Comparison of ENCODE assay signal across 26 cellular contexts in the genomic region with DNA sequence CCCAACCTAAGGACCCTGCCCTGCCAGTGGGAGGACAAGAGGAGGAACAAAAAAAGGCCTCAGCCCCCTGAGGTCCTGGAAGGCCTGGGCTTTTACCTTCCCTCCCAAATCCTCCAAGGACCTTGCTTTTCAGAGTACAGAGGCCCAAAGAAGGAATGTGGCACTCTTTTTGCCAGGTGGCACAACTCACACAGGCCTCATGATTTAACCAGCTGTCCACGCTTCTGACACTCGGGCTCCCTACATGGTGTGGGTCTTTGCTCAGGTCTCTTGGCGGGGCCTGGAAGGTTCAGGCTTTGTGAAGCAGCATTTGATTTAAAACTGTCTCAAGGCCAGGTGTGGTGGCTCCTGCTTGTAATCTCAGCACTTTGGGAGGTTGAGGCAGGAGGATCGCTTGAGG.
"Had no signal": no experiment of that assay in that cellular context is flagged by ENCODE, and none has a peak within 500 bp of the region (broad histone marks: within the 10 kb centered on the region; RNA-seq: fewer than 3 reads in every experiment).

No MANE protein-coding gene starts in this region.

- H3K27ac ChIP-seq: ovary, tibial artery, upper lobe of right lung had no signal

- H3K4me1 Mint-ChIP-seq: activated CD4-positive, alpha-beta memory T cell treated with anti-CD3 and anti-CD28 coated beads, Interleukin-2, amount 10 ng/mL, durations not matched to agents 7 days and 5 days; activated CD4-positive, alpha-beta T cell treated with anti-CD3 and anti-CD28 coated beads, Interleukin-2, amount 10 ng/mL, durations not matched to agents 7 days and 5 days; endodermal cell; mesothelial cell of epicardium had no signal

- ATAC-seq: left ventricle myocardium superior, T-helper 17 cell, upper lobe of right lung had no signal

- DNase-seq: activated CD4-positive, alpha-beta memory T cell treated with anti-CD3 and anti-CD28 coated beads, Interleukin-2, amount 10 ng/mL, durations not matched to agents 7 days and 5 days; activated CD4-positive, alpha-beta T cell treated with anti-CD3 and anti-CD28 coated beads, Interleukin-2, amount 10 ng/mL, durations not matched to agents 7 days and 5 days; activated CD4-positive, CD25-positive, alpha-beta regulatory T cell treated with anti-CD3 and anti-CD28 coated beads, Interleukin-2, amount 50 U/mL, for 72 hours; activated CD8-positive, alpha-beta memory T cell treated with anti-CD3 and anti-CD28 coated beads, Interleukin-2, amount 50 U/mL, for 48 hours; activated gamma-delta T cell; activated naive CD4-positive, alpha-beta T cell treated with anti-CD3 and anti-CD28 coated beads, Interleukin-2, amount 50 U/mL, for 16 hours; activated T-cell treated with anti-CD3 and anti-CD28 coated beads, Interleukin-2, amount 50 U/mL, for 24 hours; anterior cingulate cortex; endodermal cell; esophagus squamous epithelium; foreskin melanocyte; left ventricle myocardium superior; naive B cell; nephron progenitor cell; ovary; stimulated activated CD4-positive, alpha-beta T cell treated with anti-CD3 and anti-CD28 coated beads, Interleukin-15, amount 100 ng/mL, for 24 hours; stimulated activated CD4-positive, alpha-beta T cell treated with anti-CD3 and anti-CD28 coated beads, Interleukin-2, amount 100 ng/mL, for 24 hours; SW 1271; T-helper 17 cell; tibial artery; upper lobe of right lung had no signal

- H3K27me3 Mint-ChIP-seq: activated CD4-positive, alpha-beta memory T cell treated with anti-CD3 and anti-CD28 coated beads, Interleukin-2, amount 10 ng/mL, durations not matched to agents 7 days and 5 days; activated CD4-positive, alpha-beta T cell treated with anti-CD3 and anti-CD28 coated beads, Interleukin-2, amount 10 ng/mL, durations not matched to agents 7 days and 5 days; activated T-cell treated with anti-CD3 and anti-CD28 coated beads, Interleukin-2, amount 50 U/mL, for 24 hours; central memory CD8-positive, alpha-beta T cell; dendritic cell treated with granulocyte-macrophage colony-stimulating factor and Interleukin-4, amounts not matched to agents 40 ng/mL and 50 ng/mL, for 4 days; naive B cell; progenitor cell of endocrine pancreas; stimulated activated naive CD8-positive, alpha-beta T cell treated with anti-CD3 and anti-CD28 coated beads, Interleukin-15, Interleukin-2, amounts not matched to agents 100 ng/mL and 50 ng/mL, for 24 hours; T-helper 17 cell had no signal

- H3K4me3 ChIP-seq: esophagus squamous epithelium, ovary, tibial artery, upper lobe of right lung had no signal

- H3K9me3 Mint-ChIP-seq: activated CD4-positive, alpha-beta memory T cell treated with anti-CD3 and anti-CD28 coated beads, Interleukin-2, amount 10 ng/mL, durations not matched to agents 7 days and 5 days; activated CD4-positive, alpha-beta T cell treated with anti-CD3 and anti-CD28 coated beads, Interleukin-2, amount 10 ng/mL, durations not matched to agents 7 days and 5 days; activated T-cell treated with anti-CD3 and anti-CD28 coated beads, Interleukin-2, amount 50 U/mL, for 24 hours; central memory CD8-positive, alpha-beta T cell; dendritic cell treated with granulocyte-macrophage colony-stimulating factor and Interleukin-4, amounts not matched to agents 40 ng/mL and 50 ng/mL, for 4 days; mesothelial cell of epicardium; nephron progenitor cell; stimulated activated naive CD8-positive, alpha-beta T cell treated with anti-CD3 and anti-CD28 coated beads, Interleukin-15, Interleukin-2, amounts not matched to agents 100 ng/mL and 50 ng/mL, for 24 hours had no signal

- H3K9me3 ChIP-seq: esophagus squamous epithelium, ovary, tibial artery, upper lobe of right lung had no signal

- H3K27me3 ChIP-seq: esophagus squamous epithelium, ovary, tibial artery, upper lobe of right lung had no signal

- H3K36me3 ChIP-seq: ovary had no signal

- H3K27ac Mint-ChIP-seq: activated CD4-positive, alpha-beta memory T cell treated with anti-CD3 and anti-CD28 coated beads, Interleukin-2, amount 10 ng/mL, durations not matched to agents 7 days and 5 days; activated T-cell treated with anti-CD3 and anti-CD28 coated beads, Interleukin-2, amount 50 U/mL, for 24 hours; dendritic cell treated with granulocyte-macrophage colony-stimulating factor and Interleukin-4, amounts not matched to agents 40 ng/mL and 50 ng/mL, for 4 days; endodermal cell; mesothelial cell of epicardium; progenitor cell of endocrine pancreas; stimulated activated naive CD8-positive, alpha-beta T cell treated with anti-CD3 and anti-CD28 coated beads, Interleukin-15, Interleukin-2, amounts not matched to agents 100 ng/mL and 50 ng/mL, for 24 hours had no signal

- H3K4me3 Mint-ChIP-seq: activated CD4-positive, alpha-beta memory T cell treated with anti-CD3 and anti-CD28 coated beads, Interleukin-2, amount 10 ng/mL, durations not matched to agents 7 days and 5 days; activated CD4-positive, alpha-beta T cell treated with anti-CD3 and anti-CD28 coated beads, Interleukin-2, amount 10 ng/mL, durations not matched to agents 7 days and 5 days; activated T-cell treated with anti-CD3 and anti-CD28 coated beads, Interleukin-2, amount 50 U/mL, for 24 hours; central memory CD8-positive, alpha-beta T cell; dendritic cell treated with granulocyte-macrophage colony-stimulating factor and Interleukin-4, amounts not matched to agents 40 ng/mL and 50 ng/mL, for 4 days; endodermal cell; mesothelial cell of epicardium; naive B cell; nephron progenitor cell; stimulated activated naive CD8-positive, alpha-beta T cell treated with anti-CD3 and anti-CD28 coated beads, Interleukin-15, Interleukin-2, amounts not matched to agents 100 ng/mL and 50 ng/mL, for 24 hours; T-helper 17 cell had no signal
